In genomic region chr7:37065779-37066271, GRCh38 we compare ENCODE assay signal across 9 cellular contexts.
DNase-seq lines count a peak whose midpoint lies in the region; ATAC-seq and TF ChIP-seq lines count a peak whose summit lies in the region.
"Had no signal": no experiment of that assay in that cellular context is flagged by ENCODE, and none has a peak within 500 bp of the region (broad histone marks: within the 10 kb centered on the region; RNA-seq: fewer than 3 reads in every experiment).

No MANE protein-coding gene starts in this region.

- H3K27ac ChIP-seq in mesendoderm (ENCODE audit: low read depth, low read length) = no peak overlapping the region

- no peak overlapping the region for H3K23ac ChIP-seq in mesendoderm (ENCODE audit: low read length)

- H2BK120ac ChIP-seq in mesendoderm (ENCODE audit: low read depth, low read length) = no peak overlapping the region

- no peak overlapping the region for H2BK15ac ChIP-seq in mesendoderm (replicated peaks; ENCODE audit: low read depth)

- TF ChIP-seq CTCF in fibroblast of mammary gland (conservative IDR thresholded peaks at IDR 0.05; ENCODE audit: control insufficient read depth, insufficient read depth, low read depth, low read length) = no peak

- no peak overlapping the region for H4K5ac ChIP-seq in mesendoderm (ENCODE audit: low read length)

- H2AK5ac ChIP-seq in mesendoderm (ENCODE audit: low read length) = no peak overlapping the region

- ATAC-seq in GM19328 (IDR thresholded peaks at IDR 0.05; ENCODE audit: unreplicated experiment) (no peak), left colon (no peak), left lobe of liver (no peak)

- peak; percentile 20 to 26 for DNase-seq in stimulated activated CD4-positive, alpha-beta T cell treated with anti-CD3 and anti-CD28 coated beads, Interleukin-12 subunit alpha, Interleukin-12 subunit beta, amount 100 ng/mL, for 24 hours (ENCODE audit: low read depth in 2 of 2)
- DNase-seq in stimulated activated CD4-positive, alpha-beta T cell treated with anti-CD3 and anti-CD28 coated beads, Interleukin-4, amount 100 ng/mL, for 1 hour = no peak
- DNase-seq in MV-4-11 (lab: John Stamatoyannopoulos, UW) = peak; percentile 12
- peak; percentile 79 for DNase-seq in fibroblast of mammary gland (ENCODE audit: low read depth)
- DNase-seq in left colon = no peak
- DNase-seq in mesendoderm = no peak
- no peak for DNase-seq in left lobe of liver (ENCODE audit: low spot score)
- DNase-seq: CD4-positive, CD25-positive, alpha-beta regulatory T cell had no signal

- H2BK5ac ChIP-seq in mesendoderm (ENCODE audit: low read length) = no peak overlapping the region

- H3K4me3 ChIP-seq in fibroblast of mammary gland (ENCODE audit: control insufficient read depth, low read depth, low read length) = no peak overlapping the region
- H3K4me3 ChIP-seq in mesendoderm (ENCODE audit: low read length) = no peak overlapping the region

- H3K79me2 ChIP-seq in mesendoderm (ENCODE audit: control insufficient read depth, insufficient read depth, low read length) = no peaks in the 10 kb centered on the region

- no peaks in the 10 kb centered on the region for H3K4me1 ChIP-seq in mesendoderm (ENCODE audit: control insufficient read depth, low read depth, low read length)

- no peaks in the 10 kb centered on the region for H3K27me3 ChIP-seq in mesendoderm (ENCODE audit: insufficient read depth, low read length, poor library complexity)

- H3K4me2 ChIP-seq in mesendoderm (ENCODE audit: low read length) = no peak overlapping the region

- no peaks in the 10 kb centered on the region for H3K36me3 ChIP-seq in mesendoderm (ENCODE audit: control insufficient read depth, insufficient read depth, low read length)

- no peak overlapping the region for H4K8ac ChIP-seq in mesendoderm (ENCODE audit: low read depth, low read length)

- no peak overlapping the region for H3K9ac ChIP-seq in mesendoderm (ENCODE audit: low read length)

- intact Hi-C loops in left colon (cut with DNase I, micrococcal nuclease) = no loop called here

- no peak overlapping the region for H3K56ac ChIP-seq in mesendoderm (ENCODE audit: low read length)

- H3K18ac ChIP-seq in mesendoderm (ENCODE audit: low read length) = no peak overlapping the region

- no CpG with 5 or more reads among the region's 5 CpGs for WGBS in mesendoderm (ENCODE audit: extremely low coverage, insufficient coverage, low lambda C conversion rate)

- H3K79me1 ChIP-seq in mesendoderm (ENCODE audit: low read length) = no peaks in the 10 kb centered on the region

- H3K4ac ChIP-seq in mesendoderm (ENCODE audit: low read depth, low read length) = no peak overlapping the region

Comparison
In these comparisons a context has a peak if more than half of its experiments do, and no peak if none do; other contexts are left out.
1. DNase-seq: peak in stimulated activated CD4-positive, alpha-beta T cell treated with anti-CD3 and anti-CD28 coated beads, Interleukin-12 subunit alpha, Interleukin-12 subunit beta, amount 100 ng/mL, for 24 hours (2 of 2), MV-4-11 (single experiment) and fibroblast of mammary gland (single experiment); none in stimulated activated CD4-positive, alpha-beta T cell treated with anti-CD3 and anti-CD28 coated beads, Interleukin-4, amount 100 ng/mL, for 1 hour (single experiment), left colon (0 of 2), mesendoderm (single experiment) and left lobe of liver (single experiment).